In genomic region chr13:30159446-30159839, GRCh38 we compare ENCODE assay signal across 9 cellular contexts.
DNase-seq lines count a peak whose midpoint lies in the region; TF ChIP-seq lines count a peak whose summit lies in the region.
"Had no signal": no experiment of that assay in that cellular context is flagged by ENCODE, and none has a peak within 500 bp of the region (broad histone marks: within the 10 kb centered on the region; RNA-seq: fewer than 3 reads in every experiment).

No MANE protein-coding gene starts in this region.

- WGBS in neuronal stem cell (ENCODE audit: extremely low coverage in 2 of 2, insufficient read length in 2 of 2, insufficient replicate concordance in 1 of 2), 2 donors = no CpG with 5 or more reads among the region's 4 CpGs

- H3K4me2 ChIP-seq in neuronal stem cell (ENCODE audit: insufficient read depth, low read length, poor library complexity, severe bottlenecking) = no peak overlapping the region

- no peak overlapping the region for H2BK15ac ChIP-seq in neuronal stem cell (ENCODE audit: low read length)

- TF ChIP-seq CTCF in fibroblast of the aortic adventitia (IDR thresholded peaks at IDR 0.05; ENCODE audit: insufficient read depth, low read length) (no peak), Calu3 (IDR thresholded peaks at IDR 0.05; ENCODE audit: unreplicated experiment) (no peak)

- H3K36me3 ChIP-seq in neuronal stem cell (replicated peaks in 1 of 2; ENCODE audit: control insufficient read depth in 2 of 2, insufficient read depth in 2 of 2, low read length in 2 of 2) = no peaks in the 10 kb centered on the region

- no TSS peak for BruUV-seq in Calu3 (replicated peaks; lab: Mats Ljungman, UMichigan)

- H2BK120ac ChIP-seq in neuronal stem cell (ENCODE audit: low read depth, low read length) = no peak overlapping the region

- peaks cover 40% of the 10 kb centered on the region for H3K4me1 Mint-ChIP-seq in activated CD4-positive, alpha-beta memory T cell treated with anti-CD3 and anti-CD28 coated beads for 36 hours (ENCODE audit: low read depth)
- peaks cover 11% of the 10 kb centered on the region for H3K4me1 Mint-ChIP-seq in Calu3 (ENCODE audit: low read depth, unreplicated experiment)

- POLR2A ChIA-PET in activated CD4-positive, alpha-beta memory T cell treated with anti-CD3 and anti-CD28 coated beads for 36 hours (lab: Charles Lee) = interaction anchor here (2.0 to 2.2 kb wide), 2 partner anchors 13 to 27 kb away, joined by 6 to 11 read pairs; no protein-coding TSS in a partner anchor

- H3K27me3 Mint-ChIP-seq in activated CD4-positive, alpha-beta memory T cell treated with anti-CD3 and anti-CD28 coated beads for 36 hours = no peaks in the 10 kb centered on the region
- H3K27me3 Mint-ChIP-seq in Calu3 (ENCODE audit: unreplicated experiment) = peaks cover 17% of the 10 kb centered on the region

- peaks cover 0 to 4% of the 10 kb centered on the region in 2 donors for H3K4me1 ChIP-seq in neuronal stem cell (ENCODE audit: control insufficient read depth in 2 of 2, insufficient read depth in 1 of 2, low read depth in 1 of 2, low read length in 2 of 2)

- no peak overlapping the region for H3K14ac ChIP-seq in neuronal stem cell (ENCODE audit: low read length)

- DNase-seq in NK-92 treated with Interleukin-12 subunit alpha and Interleukin-12 subunit beta, amount 100 ng/mL, for 24 hours (lab: John Stamatoyannopoulos, UW) = peak; percentile 28
- DNase-seq in NK-92 (lab: John Stamatoyannopoulos, UW; ENCODE audit: unreplicated experiment) = no peak
- peak; percentile 82 for DNase-seq in activated CD4-positive, alpha-beta memory T cell treated with anti-CD3 and anti-CD28 coated beads for 36 hours
- peak; percentile 63 for DNase-seq in fibroblast of the aortic adventitia (ENCODE audit: low read depth)
- DNase-seq in stimulated activated CD8-positive, alpha-beta memory T cell treated with anti-CD3 and anti-CD28 coated beads, Interleukin-7, amount 100 ng/mL, for 48 hours (ENCODE audit: extremely low read depth in 1 of 2, low read depth in 1 of 2) = peak; percentile 42 to 62
- no peak for DNase-seq in neuronal stem cell (ENCODE audit: low spot score)
- DNase-seq in Calu3 = no peak
- DNase-seq in NCI-H187 treated with DMSO at 0.1 percent for 48 hours (lab: John Stamatoyannopoulos, UW) = no peak
- DNase-seq: KBM-7 had no signal

- H3K27ac Mint-ChIP-seq in activated CD4-positive, alpha-beta memory T cell treated with anti-CD3 and anti-CD28 coated beads for 36 hours = peak overlapping the region; percentile 80
- H3K27ac Mint-ChIP-seq in Calu3 (ENCODE audit: unreplicated experiment) = no peak overlapping the region

- no peak overlapping the region for H2BK5ac ChIP-seq in neuronal stem cell (ENCODE audit: low read length)

- no peak overlapping the region for H3K9ac ChIP-seq in neuronal stem cell (ENCODE audit: low read depth, low read length, poor library complexity)

- intact Hi-C loops in activated CD4-positive, alpha-beta memory T cell treated with anti-CD3 and anti-CD28 coated beads for 36 hours (cut with micrococcal nuclease) = loop anchor here (1.0 to 2.0 kb wide), 3 partner anchors 13 to 27 kb away; no protein-coding TSS in a partner anchor
- intact Hi-C loops in Calu3 (cut with micrococcal nuclease; ENCODE audit: unreplicated experiment) = no loop called here

- H3K4me3 ChIP-seq in fibroblast of the aortic adventitia (ENCODE audit: low read depth, low read length) (no peak overlapping the region), neuronal stem cell (ENCODE audit: low read length in 2 of 2) (no peak overlapping the region)

- no peak overlapping the region for H2BK12ac ChIP-seq in neuronal stem cell (ENCODE audit: low read length)

- no peak overlapping the region for H3K4ac ChIP-seq in neuronal stem cell (ENCODE audit: low read length)

- H3K27me3 ChIP-seq in neuronal stem cell (ENCODE audit: control insufficient read depth in 3 of 3, insufficient read depth in 3 of 3, low read depth in 1 of 3, low read length in 3 of 3) = no peaks in the 10 kb centered on the region

- H3K27ac ChIP-seq in neuronal stem cell (replicated peaks; ENCODE audit: low read length) = no peak overlapping the region

- no peak overlapping the region for H4K8ac ChIP-seq in neuronal stem cell (ENCODE audit: low read depth, low read length)

- H3K4me3 Mint-ChIP-seq in activated CD4-positive, alpha-beta memory T cell treated with anti-CD3 and anti-CD28 coated beads for 36 hours = no peak overlapping the region
- no peak overlapping the region for H3K4me3 Mint-ChIP-seq in Calu3 (ENCODE audit: low read depth, unreplicated experiment)

- no peak overlapping the region for H4K91ac ChIP-seq in neuronal stem cell (ENCODE audit: low read depth, low read length, poor library complexity)

- H2AK5ac ChIP-seq in neuronal stem cell (ENCODE audit: low read depth, low read length) = no peak overlapping the region

- no peak overlapping the region for H2AFZ ChIP-seq in neuronal stem cell (ENCODE audit: low read length)

- H3K18ac ChIP-seq in neuronal stem cell (ENCODE audit: low read length) = no peak overlapping the region

- H3K79me1 ChIP-seq in neuronal stem cell (ENCODE audit: low read depth, low read length) = no peaks in the 10 kb centered on the region

- CTCF ChIA-PET in activated CD4-positive, alpha-beta memory T cell treated with anti-CD3 and anti-CD28 coated beads for 36 hours (lab: Charles Lee) = interaction anchor here (0.8 to 9.2 kb wide), 8 partner anchors 13 to 581 kb away, joined by 3 to 270 read pairs (median 4); no protein-coding TSS in a partner anchor
- CTCF ChIA-PET in Calu3 (lab: Charles Lee) = interaction anchor here (3.4 kb wide), 1 partner anchor 27 kb away, joined by 17 read pairs; no protein-coding TSS in a partner anchor

- H3K9me3 ChIP-seq in neuronal stem cell (replicated peaks in 1 of 2; ENCODE audit: control insufficient read depth in 2 of 2, insufficient read depth in 1 of 2, low read depth in 1 of 2, low read length in 2 of 2) = peaks cover 0 to 2% of the 10 kb centered on the region in 2 donors

- no peaks in the 10 kb centered on the region for H3K36me3 Mint-ChIP-seq in activated CD4-positive, alpha-beta memory T cell treated with anti-CD3 and anti-CD28 coated beads for 36 hours
- H3K36me3 Mint-ChIP-seq in Calu3 (ENCODE audit: insufficient read depth, unreplicated experiment) = no peaks in the 10 kb centered on the region

- no peak overlapping the region for H3K23ac ChIP-seq in neuronal stem cell (ENCODE audit: low read depth, low read length, poor library complexity)

- H3K9me3 Mint-ChIP-seq in activated CD4-positive, alpha-beta memory T cell treated with anti-CD3 and anti-CD28 coated beads for 36 hours = no peaks in the 10 kb centered on the region
- no peaks in the 10 kb centered on the region for H3K9me3 Mint-ChIP-seq in Calu3 (ENCODE audit: low read depth, unreplicated experiment)

Comparison
In these comparisons a context has a peak if more than half of its experiments do, and no peak if none do; other contexts are left out.
1. DNase-seq: peak in NK-92 treated with Interleukin-12 subunit alpha and Interleukin-12 subunit beta, amount 100 ng/mL, for 24 hours (single experiment), activated CD4-positive, alpha-beta memory T cell treated with anti-CD3 and anti-CD28 coated beads for 36 hours (single experiment), fibroblast of the aortic adventitia (single experiment) and stimulated activated CD8-positive, alpha-beta memory T cell treated with anti-CD3 and anti-CD28 coated beads, Interleukin-7, amount 100 ng/mL, for 48 hours (2 of 2); none in NK-92 (single experiment), neuronal stem cell (single experiment), Calu3 (single experiment) and NCI-H187 treated with DMSO at 0.1 percent for 48 hours (single experiment).